Comparison of ENCODE assay signal across 21 cellular contexts in genomic region chr22:31038686-31039085, GRCh38. TPM values are rescaled to one million over a fixed set of nuclear protein-coding genes. Genes with fewer than 3 reads are reported as not detected.
DNase-seq lines count a peak whose midpoint lies in the region; ATAC-seq and TF ChIP-seq lines count a peak whose summit lies in the region.
"Had no signal": no experiment of that assay in that cellular context is flagged by ENCODE, and none has a peak within 500 bp of the region (broad histone marks: within the 10 kb centered on the region; RNA-seq: fewer than 3 reads in every experiment).

No MANE protein-coding gene starts in this region.

- H3K4me1 ChIP-seq in duodenal mucosa (ENCODE audit: control insufficient read depth in 1 of 2, insufficient read depth in 2 of 2, low read length in 2 of 2) (peaks cover 6 to 15% of the 10 kb centered on the region in 2 donors), right lobe of liver (no peaks in the 10 kb centered on the region), sigmoid colon (peaks cover 0 to 60% (median 54%) of the 10 kb centered on the region in 4 donors), urinary bladder (ENCODE audit: insufficient read depth) (peaks cover 4% of the 10 kb centered on the region)
- H3K4me1 ChIP-seq in CD8-positive, alpha-beta memory T cell (ENCODE audit: insufficient read depth, low read length) = no peaks in the 10 kb centered on the region

- intact Hi-C loops in right lobe of liver (cut with DNase I) = no loop called here
- intact Hi-C loops in sigmoid colon (cut with DNase I) = loop anchor here (5.0 kb wide), 1 partner anchor 91 kb away; no protein-coding TSS in a partner anchor

- H3K36me3 Mint-ChIP-seq in CD8-positive, alpha-beta memory T cell = no peaks in the 10 kb centered on the region
- H3K36me3 Mint-ChIP-seq: activated naive CD8-positive, alpha-beta T cell; brain; IgD-negative memory B cell; WTC11 had no signal

- no peak for TF ChIP-seq POLR2A in right lobe of liver (IDR thresholded peaks at IDR 0.05)
- no peak for TF ChIP-seq POLR2A in sigmoid colon (IDR thresholded peaks at IDR 0.05)

- no peak overlapping the region for H3K9ac ChIP-seq in duodenal mucosa (ENCODE audit: low read depth in 1 of 2, low read length in 2 of 2)

- no peak overlapping the region for H3K4me3 Mint-ChIP-seq in CD8-positive, alpha-beta memory T cell
- H3K4me3 Mint-ChIP-seq: activated CD8-positive, alpha-beta T cell treated with anti-CD3 and anti-CD28 coated beads, Interleukin-2, amount 10 ng/mL, durations not matched to agents 7 days and 5 days; activated naive CD8-positive, alpha-beta T cell; activated T-cell treated with anti-CD3 and anti-CD28 coated beads, Interleukin-2, amount 50 U/mL, for 72 hours; IgD-negative memory B cell; WTC11 had no signal

- ATAC-seq in right lobe of liver (no peak), GM18867 (IDR thresholded peaks at IDR 0.05; ENCODE audit: unreplicated experiment) (no peak), HG02610 (IDR thresholded peaks at IDR 0.05; ENCODE audit: unreplicated experiment) (no peak)
- ATAC-seq: activated CD8-positive, alpha-beta T cell treated with anti-CD3 and anti-CD28 coated beads, Interleukin-2, amount 10 ng/mL, durations not matched to agents 7 days and 5 days; activated T-cell treated with anti-CD3 and anti-CD28 coated beads, Interleukin-2, amount 50 U/mL, for 72 hours; WTC11 had no signal

- H3K4me3 ChIP-seq in duodenal mucosa (ENCODE audit: low read depth in 1 of 2, low read length in 2 of 2) = no peak overlapping the region
- H3K4me3 ChIP-seq in right lobe of liver = no peak overlapping the region
- H3K4me3 ChIP-seq in sigmoid colon = no peak overlapping the region
- no peak overlapping the region for H3K4me3 ChIP-seq in urinary bladder (ENCODE audit: low read depth, low read length)
- no peak overlapping the region for H3K4me3 ChIP-seq in CD8-positive, alpha-beta memory T cell (ENCODE audit: low read length)
- H3K4me3 ChIP-seq: SJSA1, skin epidermis had no signal

- POLR2A ChIA-PET in CD8-positive, alpha-beta memory T cell (lab: Charles Lee) = no interaction called here

- H3K4me1 Mint-ChIP-seq in CD8-positive, alpha-beta memory T cell = no peaks in the 10 kb centered on the region
- H3K4me1 Mint-ChIP-seq: IgD-negative memory B cell had no signal

- 50% methylated on average over 1 of the region's 1 CpG for WGBS in right lobe of liver (ENCODE audit: insufficient coverage, low coverage, low lambda C conversion rate, missing lambda C conversion rate)
- WGBS in sigmoid colon, 2 donors = 80 to 86% methylated on average over 1 of the region's 1 CpG
- 32% methylated on average over 1 of the region's 1 CpG for WGBS in urinary bladder

- no peaks in the 10 kb centered on the region for H3K27me3 ChIP-seq in duodenal mucosa (ENCODE audit: control insufficient read depth in 1 of 2, insufficient read depth in 2 of 2, low read length in 2 of 2)
- H3K27me3 ChIP-seq in right lobe of liver = no peaks in the 10 kb centered on the region
- H3K27me3 ChIP-seq in sigmoid colon = no peaks in the 10 kb centered on the region
- H3K27me3 ChIP-seq in CD8-positive, alpha-beta memory T cell (ENCODE audit: insufficient read depth, low read length, poor library complexity, severe bottlenecking) = no peaks in the 10 kb centered on the region
- H3K27me3 ChIP-seq: SJSA1 had no signal

- H3K9me3 ChIP-seq in duodenal mucosa (ENCODE audit: control insufficient read depth in 1 of 2, low read length in 2 of 2) = no peaks in the 10 kb centered on the region
- H3K9me3 ChIP-seq in right lobe of liver = no peaks in the 10 kb centered on the region
- H3K9me3 ChIP-seq in sigmoid colon = no peaks in the 10 kb centered on the region
- H3K9me3 ChIP-seq in CD8-positive, alpha-beta memory T cell (ENCODE audit: low read length) = no peaks in the 10 kb centered on the region
- H3K9me3 ChIP-seq: SJSA1 had no signal

- H3K36me3 ChIP-seq in duodenal mucosa (ENCODE audit: control insufficient read depth in 1 of 2, insufficient read depth in 2 of 2, low read length in 2 of 2) (no peaks in the 10 kb centered on the region), right lobe of liver (no peaks in the 10 kb centered on the region), sigmoid colon (no peaks in the 10 kb centered on the region), urinary bladder (ENCODE audit: insufficient read depth) (no peaks in the 10 kb centered on the region)
- no peaks in the 10 kb centered on the region for H3K36me3 ChIP-seq in CD8-positive, alpha-beta memory T cell (ENCODE audit: insufficient read depth, low read length)
- H3K36me3 ChIP-seq: SJSA1 had no signal

- no peak for TF ChIP-seq EP300 in sigmoid colon (IDR thresholded peaks at IDR 0.05)

- H3K27ac Mint-ChIP-seq in CD8-positive, alpha-beta memory T cell = no peak overlapping the region
- H3K27ac Mint-ChIP-seq: activated CD8-positive, alpha-beta T cell treated with anti-CD3 and anti-CD28 coated beads, Interleukin-2, amount 10 ng/mL, durations not matched to agents 7 days and 5 days; activated naive CD8-positive, alpha-beta T cell; activated T-cell treated with anti-CD3 and anti-CD28 coated beads, Interleukin-2, amount 50 U/mL, for 72 hours; IgD-negative memory B cell; WTC11 had no signal

- H3K27ac ChIP-seq in duodenal mucosa (ENCODE audit: low read depth, low read length) (peak overlapping the region; percentile 61), right lobe of liver (peak overlapping the region in 2 of 3 donors; percentile 7 to 37), sigmoid colon (peak overlapping the region; percentile 85 to 92 (median 90)), urinary bladder (ENCODE audit: low read depth) (peak overlapping the region; percentile 65)
- no peak overlapping the region for H3K27ac ChIP-seq in CD8-positive, alpha-beta memory T cell (ENCODE audit: low read depth, low read length)
- H3K27ac ChIP-seq: epithelial cell of prostate, SJSA1 had no signal

- DNase-seq in right lobe of liver (no peak), sigmoid colon (no peak)
- DNase-seq in CD8-positive, alpha-beta memory T cell = no peak
- DNase-seq: activated CD8-positive, alpha-beta T cell treated with anti-CD3 and anti-CD28 coated beads, Interleukin-2, amount 10 ng/mL, durations not matched to agents 7 days and 5 days; activated T-cell treated with anti-CD3 and anti-CD28 coated beads, Interleukin-2, amount 50 U/mL, for 72 hours; COR-L47; NCI-H1694; NCI-H774; stimulated activated CD4-positive, alpha-beta T cell treated with anti-CD3 and anti-CD28 coated beads, Interleukin-4, amount 100 ng/mL, for 1 hour had no signal

- CTCF ChIA-PET in CD8-positive, alpha-beta memory T cell (lab: Charles Lee) = no interaction called here

- H3K27me3 Mint-ChIP-seq in CD8-positive, alpha-beta memory T cell = peaks cover 7 to 14% of the 10 kb centered on the region in 2 donors

- no peaks in the 10 kb centered on the region for H3K9me3 Mint-ChIP-seq in CD8-positive, alpha-beta memory T cell
- H3K9me3 Mint-ChIP-seq: activated T-cell treated with anti-CD3 and anti-CD28 coated beads, Interleukin-2, amount 50 U/mL, for 72 hours; HFFc6; WTC11 had no signal

- TF ChIP-seq CTCF in right lobe of liver (IDR thresholded peaks at IDR 0.05) (no peak), sigmoid colon (IDR thresholded peaks at IDR 0.05) (no peak)

RNA-seq across cellular contexts. Expression of gene SMTN, which starts 42.4 kb away (rescaled TPM):
- 10 to 100 TPM; 16.9 to 54.1 (median 24.3) TPM for total RNA-seq in right lobe of liver
- 1,000 to 10,000 TPM in 3 of 4 donors, 100 to 1,000 TPM in 1; 987 to 1,789 (median 1,228) TPM for total RNA-seq in sigmoid colon
- polyA plus RNA-seq in sigmoid colon = 100 to 1,000 TPM in 1 of 3 donors, 10 to 100 TPM in 2; 23.8 to 103 (median 29.4) TPM
- total RNA-seq in urinary bladder = 149 TPM
- polyA plus RNA-seq in urinary bladder = 1,750 TPM
- total RNA-seq in CD8-positive, alpha-beta memory T cell = 10 to 100 TPM; 13.2 to 14.7 TPM
- polyA plus RNA-seq in CD8-positive, alpha-beta memory T cell = 0.98 TPM
